10 cellular contexts compared by ENCODE assay signal in the genomic region with DNA sequence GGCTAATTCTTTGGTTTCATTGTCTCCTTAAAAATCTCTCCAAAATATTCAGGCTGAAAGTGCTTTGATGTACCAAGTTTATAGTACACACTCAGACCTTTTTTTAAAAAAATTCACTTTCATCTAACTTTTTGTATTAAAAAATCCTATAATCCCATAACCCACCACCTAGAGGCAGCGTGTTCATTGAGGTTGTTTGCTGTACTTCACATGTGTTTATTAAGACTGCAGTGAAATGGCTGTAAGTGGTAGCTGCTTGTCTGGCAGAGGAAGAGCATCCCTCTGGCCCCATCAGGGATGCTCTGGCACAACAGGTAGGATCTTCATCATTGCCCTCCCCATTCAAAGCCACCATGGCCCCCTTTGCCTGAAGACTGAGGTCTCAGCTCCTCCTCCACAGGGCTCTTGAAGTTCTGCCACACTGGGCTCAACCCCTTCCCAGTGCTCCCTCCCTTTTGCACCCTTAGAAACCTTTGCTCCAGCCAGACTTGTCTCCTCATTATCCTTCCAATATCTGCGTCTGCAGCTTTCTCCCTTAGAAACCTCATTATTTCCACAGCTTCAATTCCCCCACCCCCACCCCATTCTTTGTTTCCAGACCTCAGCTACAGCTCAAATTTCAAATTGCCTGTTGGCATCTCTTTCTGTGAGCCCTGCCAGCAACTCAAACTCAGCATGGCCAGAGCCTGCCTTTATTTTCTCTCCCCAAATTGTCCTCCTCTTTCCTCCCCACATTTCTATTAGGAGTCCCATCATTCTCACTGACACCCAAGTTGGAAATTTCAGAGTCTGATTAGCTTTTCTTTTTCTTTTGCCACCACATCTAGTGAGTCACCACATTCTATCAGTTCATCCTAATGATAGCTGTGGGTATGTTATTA.
A peak's percentile ranks its signal among the peaks of the same experiment; 100 is the strongest.
DNase-seq lines count a peak whose midpoint lies in the region; ATAC-seq and TF ChIP-seq lines count a peak whose summit lies in the region.
"Had no signal": no experiment of that assay in that cellular context is flagged by ENCODE, and none has a peak within 500 bp of the region (broad histone marks: within the 10 kb centered on the region; RNA-seq: fewer than 3 reads in every experiment).

No MANE protein-coding gene starts in this region.

- H3K36me3 ChIP-seq in PC-9 (ENCODE audit: low read depth), result no peaks in the 10 kb centered on the region

- peaks cover 27% of the 10 kb centered on the region for H3K4me1 ChIP-seq in PC-9 (replicated peaks; ENCODE audit: insufficient read depth)

- no peaks in the 10 kb centered on the region for H3K27me3 ChIP-seq in PC-9 (ENCODE audit: insufficient read depth, low read depth)

- intact Hi-C loops in PC-9 (cut with micrococcal nuclease; ENCODE audit: unreplicated experiment), result no loop called here

- no peak for ATAC-seq in HG02623 (IDR thresholded peaks at IDR 0.05; ENCODE audit: unreplicated experiment)

- H3K9me2 ChIP-seq in PC-9 (ENCODE audit: insufficient read depth), result no peaks in the 10 kb centered on the region

- no peak overlapping the region for H3K27ac ChIP-seq in PC-9

- no peaks in the 10 kb centered on the region for H4K20me1 ChIP-seq in PC-9 (ENCODE audit: insufficient read depth)

- peaks cover 12% of the 10 kb centered on the region; the same call in 1 of the 2 replicates for H3F3A ChIP-seq in PC-9 (ENCODE audit: insufficient read depth, low read depth)

- POLR2A ChIA-PET in PC-9 (lab: Charles Lee; ENCODE audit: unreplicated experiment), result no interaction called here

- no peaks in the 10 kb centered on the region for H3K9me3 ChIP-seq in PC-9 (ENCODE audit: insufficient read depth, low read depth)

- CTCF ChIA-PET in PC-9 (lab: Charles Lee), result interaction anchor here (0.6 kb wide), 1 partner anchor 208 kb away, joined by 3 read pairs; no protein-coding TSS in a partner anchor

- H3K79me2 ChIP-seq in PC-9 (ENCODE audit: low read depth), result no peaks in the 10 kb centered on the region

- H3K4me3 ChIP-seq in fibroblast of mammary gland (ENCODE audit: control insufficient read depth, low read depth, low read length) (no peak overlapping the region), PC-9 (no peak overlapping the region)

- DNase-seq in DMS79 treated with DMSO at 0.1 percent for 48 hours (lab: John Stamatoyannopoulos, UW), result peak; percentile 61
- DNase-seq in NCI-H345 treated with DMSO at 0.1 percent for 48 hours (lab: John Stamatoyannopoulos, UW; ENCODE audit: unreplicated experiment), result peak; percentile 5
- peak; percentile 55 for DNase-seq in fibroblast of mammary gland (ENCODE audit: low read depth)
- DNase-seq in pons (ENCODE audit: low spot score), result peak; percentile 33
- no peak for DNase-seq in 8988T
- no peak for DNase-seq in NOMO-1 treated with dmso at 0.1 percent for 144 hours (lab: John Stamatoyannopoulos, UW; ENCODE audit: unreplicated experiment)
- no peak for DNase-seq in PC-9
- DNase-seq: activated CD4-positive, alpha-beta T cell treated with anti-CD3 and anti-CD28 coated beads for 1 hour; MV-4-11 had no signal

- H2AFZ ChIP-seq in PC-9, result no peak overlapping the region

- no TSS peak for BruUV-seq in PC-9 (replicated peaks; lab: Mats Ljungman, UMichigan)

- no peak overlapping the region for H3K4me2 ChIP-seq in PC-9

- peak; percentile 18 for TF ChIP-seq CTCF in fibroblast of mammary gland (conservative IDR thresholded peaks at IDR 0.05; ENCODE audit: control insufficient read depth, insufficient read depth, low read depth, low read length)
- no peak; the same call in 1 of the 2 replicates for TF ChIP-seq CTCF in PC-9 (conservative IDR thresholded peaks at IDR 0.05)

Comparison
In these comparisons a context has a peak if more than half of its experiments do, and no peak if none do; other contexts are left out.
1. DNase-seq: peak in DMS79 treated with DMSO at 0.1 percent for 48 hours (single experiment), NCI-H345 treated with DMSO at 0.1 percent for 48 hours (single experiment), fibroblast of mammary gland (single experiment) and pons (single experiment); none in 8988T (single experiment), NOMO-1 treated with dmso at 0.1 percent for 144 hours (single experiment) and PC-9 (0 of 2).